ENCODE assay signal across 2 cellular contexts in the genomic region with DNA sequence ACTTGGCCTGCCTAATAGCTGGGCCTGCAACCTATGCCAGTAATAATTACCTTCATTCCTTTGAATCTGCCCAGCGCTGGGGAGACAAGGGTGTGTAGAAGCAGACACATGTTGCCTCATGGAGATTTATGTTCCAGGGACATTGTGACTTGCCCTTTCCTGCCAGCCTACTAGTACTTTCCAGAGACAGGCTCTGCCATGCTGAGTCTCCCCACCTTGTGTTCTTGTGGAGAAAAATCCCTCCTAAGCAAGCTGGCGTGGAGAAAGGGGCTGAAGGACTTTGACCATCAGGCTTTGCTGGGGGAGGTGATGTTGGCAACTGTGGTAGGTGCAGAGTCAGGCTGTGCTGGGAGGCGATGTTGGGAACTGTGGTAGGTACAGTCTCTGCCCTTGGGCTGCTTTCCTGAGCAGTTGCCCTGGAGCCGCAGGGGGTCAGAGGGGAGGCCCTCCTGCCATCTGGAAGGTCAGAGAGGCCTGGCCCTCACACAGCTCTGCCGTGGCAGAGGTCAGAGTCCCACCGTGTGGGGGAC.
TF ChIP-seq lines count a peak whose summit lies in the region.

No MANE protein-coding gene starts in this region.

TF ChIP-seq in H1, 55 proteins besides CTCF, POLR2A, EP300 and RAD21:
- TF ChIP-seq SRF (IDR thresholded peaks at IDR 0.05; ENCODE audit: low read depth, low read length) (no peak), CBX8 (IDR thresholded peaks at IDR 0.05; ENCODE audit: borderline replicate concordance, low read depth, low read length) (no peak), RXRA (IDR thresholded peaks at IDR 0.05; ENCODE audit: insufficient read depth, low read depth, low read length) (no peak), CHD2 (IDR thresholded peaks at IDR 0.05; ENCODE audit: low read length) (no peak), RBBP5 (IDR thresholded peaks at IDR 0.05; ENCODE audit: borderline replicate concordance, low read depth, low read length) (no peak), TAF1 (IDR thresholded peaks at IDR 0.05; ENCODE audit: low read depth, low read length) (no peak), EGR1 (IDR thresholded peaks at IDR 0.05; ENCODE audit: borderline replicate concordance, low read depth, low read length) (no peak), HDAC2 (IDR thresholded peaks at IDR 0.05; ENCODE audit: borderline replicate concordance in 1 of 2, low read depth in 2 of 2, low read length in 2 of 2) (no peak), CHD1 (IDR thresholded peaks at IDR 0.05; ENCODE audit: low read depth, low read length) (no peak), POU5F1 (IDR thresholded peaks at IDR 0.05; ENCODE audit: low read depth, low read length) (no peak), RFX5 (IDR thresholded peaks at IDR 0.05; ENCODE audit: borderline replicate concordance, low read depth, low read length) (no peak), BACH1 (IDR thresholded peaks at IDR 0.05; ENCODE audit: low read length) (no peak)
- TF ChIP-seq, protein P1, sequence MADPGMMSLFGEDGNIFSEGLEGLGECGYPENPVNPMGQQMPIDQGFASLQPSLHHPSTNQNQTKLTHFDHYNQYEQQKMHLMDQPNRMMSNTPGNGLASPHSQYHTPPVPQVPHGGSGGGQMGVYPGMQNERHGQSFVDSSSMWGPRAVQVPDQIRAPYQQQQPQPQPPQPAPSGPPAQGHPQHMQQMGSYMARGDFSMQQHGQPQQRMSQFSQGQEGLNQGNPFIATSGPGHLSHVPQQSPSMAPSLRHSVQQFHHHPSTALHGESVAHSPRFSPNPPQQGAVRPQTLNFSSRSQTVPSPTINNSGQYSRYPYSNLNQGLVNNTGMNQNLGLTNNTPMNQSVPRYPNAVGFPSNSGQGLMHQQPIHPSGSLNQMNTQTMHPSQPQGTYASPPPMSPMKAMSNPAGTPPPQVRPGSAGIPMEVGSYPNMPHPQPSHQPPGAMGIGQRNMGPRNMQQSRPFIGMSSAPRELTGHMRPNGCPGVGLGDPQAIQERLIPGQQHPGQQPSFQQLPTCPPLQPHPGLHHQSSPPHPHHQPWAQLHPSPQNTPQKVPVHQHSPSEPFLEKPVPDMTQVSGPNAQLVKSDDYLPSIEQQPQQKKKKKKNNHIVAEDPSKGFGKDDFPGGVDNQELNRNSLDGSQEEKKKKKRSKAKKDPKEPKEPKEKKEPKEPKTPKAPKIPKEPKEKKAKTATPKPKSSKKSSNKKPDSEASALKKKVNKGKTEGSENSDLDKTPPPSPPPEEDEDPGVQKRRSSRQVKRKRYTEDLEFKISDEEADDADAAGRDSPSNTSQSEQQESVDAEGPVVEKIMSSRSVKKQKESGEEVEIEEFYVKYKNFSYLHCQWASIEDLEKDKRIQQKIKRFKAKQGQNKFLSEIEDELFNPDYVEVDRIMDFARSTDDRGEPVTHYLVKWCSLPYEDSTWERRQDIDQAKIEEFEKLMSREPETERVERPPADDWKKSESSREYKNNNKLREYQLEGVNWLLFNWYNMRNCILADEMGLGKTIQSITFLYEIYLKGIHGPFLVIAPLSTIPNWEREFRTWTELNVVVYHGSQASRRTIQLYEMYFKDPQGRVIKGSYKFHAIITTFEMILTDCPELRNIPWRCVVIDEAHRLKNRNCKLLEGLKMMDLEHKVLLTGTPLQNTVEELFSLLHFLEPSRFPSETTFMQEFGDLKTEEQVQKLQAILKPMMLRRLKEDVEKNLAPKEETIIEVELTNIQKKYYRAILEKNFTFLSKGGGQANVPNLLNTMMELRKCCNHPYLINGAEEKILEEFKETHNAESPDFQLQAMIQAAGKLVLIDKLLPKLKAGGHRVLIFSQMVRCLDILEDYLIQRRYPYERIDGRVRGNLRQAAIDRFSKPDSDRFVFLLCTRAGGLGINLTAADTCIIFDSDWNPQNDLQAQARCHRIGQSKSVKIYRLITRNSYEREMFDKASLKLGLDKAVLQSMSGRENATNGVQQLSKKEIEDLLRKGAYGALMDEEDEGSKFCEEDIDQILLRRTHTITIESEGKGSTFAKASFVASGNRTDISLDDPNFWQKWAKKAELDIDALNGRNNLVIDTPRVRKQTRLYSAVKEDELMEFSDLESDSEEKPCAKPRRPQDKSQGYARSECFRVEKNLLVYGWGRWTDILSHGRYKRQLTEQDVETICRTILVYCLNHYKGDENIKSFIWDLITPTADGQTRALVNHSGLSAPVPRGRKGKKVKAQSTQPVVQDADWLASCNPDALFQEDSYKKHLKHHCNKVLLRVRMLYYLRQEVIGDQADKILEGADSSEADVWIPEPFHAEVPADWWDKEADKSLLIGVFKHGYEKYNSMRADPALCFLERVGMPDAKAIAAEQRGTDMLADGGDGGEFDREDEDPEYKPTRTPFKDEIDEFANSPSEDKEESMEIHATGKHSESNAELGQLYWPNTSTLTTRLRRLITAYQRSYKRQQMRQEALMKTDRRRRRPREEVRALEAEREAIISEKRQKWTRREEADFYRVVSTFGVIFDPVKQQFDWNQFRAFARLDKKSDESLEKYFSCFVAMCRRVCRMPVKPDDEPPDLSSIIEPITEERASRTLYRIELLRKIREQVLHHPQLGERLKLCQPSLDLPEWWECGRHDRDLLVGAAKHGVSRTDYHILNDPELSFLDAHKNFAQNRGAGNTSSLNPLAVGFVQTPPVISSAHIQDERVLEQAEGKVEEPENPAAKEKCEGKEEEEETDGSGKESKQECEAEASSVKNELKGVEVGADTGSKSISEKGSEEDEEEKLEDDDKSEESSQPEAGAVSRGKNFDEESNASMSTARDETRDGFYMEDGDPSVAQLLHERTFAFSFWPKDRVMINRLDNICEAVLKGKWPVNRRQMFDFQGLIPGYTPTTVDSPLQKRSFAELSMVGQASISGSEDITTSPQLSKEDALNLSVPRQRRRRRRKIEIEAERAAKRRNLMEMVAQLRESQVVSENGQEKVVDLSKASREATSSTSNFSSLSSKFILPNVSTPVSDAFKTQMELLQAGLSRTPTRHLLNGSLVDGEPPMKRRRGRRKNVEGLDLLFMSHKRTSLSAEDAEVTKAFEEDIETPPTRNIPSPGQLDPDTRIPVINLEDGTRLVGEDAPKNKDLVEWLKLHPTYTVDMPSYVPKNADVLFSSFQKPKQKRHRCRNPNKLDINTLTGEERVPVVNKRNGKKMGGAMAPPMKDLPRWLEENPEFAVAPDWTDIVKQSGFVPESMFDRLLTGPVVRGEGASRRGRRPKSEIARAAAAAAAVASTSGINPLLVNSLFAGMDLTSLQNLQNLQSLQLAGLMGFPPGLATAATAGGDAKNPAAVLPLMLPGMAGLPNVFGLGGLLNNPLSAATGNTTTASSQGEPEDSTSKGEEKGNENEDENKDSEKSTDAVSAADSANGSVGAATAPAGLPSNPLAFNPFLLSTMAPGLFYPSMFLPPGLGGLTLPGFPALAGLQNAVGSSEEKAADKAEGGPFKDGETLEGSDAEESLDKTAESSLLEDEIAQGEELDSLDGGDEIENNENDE (IDR thresholded peaks at IDR 0.05; ENCODE audit: insufficient replicate concordance, low read length): no peak

TF ChIP-seq in SK-N-SH, 30 proteins besides CTCF, POLR2A, EP300 and RAD21:
- no peak for TF ChIP-seq NRF1 (IDR thresholded peaks at IDR 0.05; ENCODE audit: low read depth, low read length)
- no peak for TF ChIP-seq RXRA (IDR thresholded peaks at IDR 0.05; ENCODE audit: borderline replicate concordance, low read depth)
- TF ChIP-seq TEAD4 (IDR thresholded peaks at IDR 0.05; ENCODE audit: borderline replicate concordance, insufficient read depth): no peak
- no peak for TF ChIP-seq MXI1 (IDR thresholded peaks at IDR 0.05; ENCODE audit: low read depth, low read length)
- no peak for TF ChIP-seq CHD2 (IDR thresholded peaks at IDR 0.05; ENCODE audit: low read length, partially characterized antibody)
- TF ChIP-seq, protein P2, sequence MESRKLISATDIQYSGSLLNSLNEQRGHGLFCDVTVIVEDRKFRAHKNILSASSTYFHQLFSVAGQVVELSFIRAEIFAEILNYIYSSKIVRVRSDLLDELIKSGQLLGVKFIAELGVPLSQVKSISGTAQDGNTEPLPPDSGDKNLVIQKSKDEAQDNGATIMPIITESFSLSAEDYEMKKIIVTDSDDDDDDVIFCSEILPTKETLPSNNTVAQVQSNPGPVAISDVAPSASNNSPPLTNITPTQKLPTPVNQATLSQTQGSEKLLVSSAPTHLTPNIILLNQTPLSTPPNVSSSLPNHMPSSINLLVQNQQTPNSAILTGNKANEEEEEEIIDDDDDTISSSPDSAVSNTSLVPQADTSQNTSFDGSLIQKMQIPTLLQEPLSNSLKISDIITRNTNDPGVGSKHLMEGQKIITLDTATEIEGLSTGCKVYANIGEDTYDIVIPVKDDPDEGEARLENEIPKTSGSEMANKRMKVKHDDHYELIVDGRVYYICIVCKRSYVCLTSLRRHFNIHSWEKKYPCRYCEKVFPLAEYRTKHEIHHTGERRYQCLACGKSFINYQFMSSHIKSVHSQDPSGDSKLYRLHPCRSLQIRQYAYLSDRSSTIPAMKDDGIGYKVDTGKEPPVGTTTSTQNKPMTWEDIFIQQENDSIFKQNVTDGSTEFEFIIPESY (IDR thresholded peaks at IDR 0.05; ENCODE audit: borderline replicate concordance, low read depth): no peak
- TF ChIP-seq, protein P3, sequence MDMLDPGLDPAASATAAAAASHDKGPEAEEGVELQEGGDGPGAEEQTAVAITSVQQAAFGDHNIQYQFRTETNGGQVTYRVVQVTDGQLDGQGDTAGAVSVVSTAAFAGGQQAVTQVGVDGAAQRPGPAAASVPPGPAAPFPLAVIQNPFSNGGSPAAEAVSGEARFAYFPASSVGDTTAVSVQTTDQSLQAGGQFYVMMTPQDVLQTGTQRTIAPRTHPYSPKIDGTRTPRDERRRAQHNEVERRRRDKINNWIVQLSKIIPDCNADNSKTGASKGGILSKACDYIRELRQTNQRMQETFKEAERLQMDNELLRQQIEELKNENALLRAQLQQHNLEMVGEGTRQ (IDR thresholded peaks at IDR 0.05; ENCODE audit: borderline replicate concordance, low read depth, low read length): no peak
